ENCODE assay signal across 13 cellular contexts in genomic region chr15:74808073-74808839, GRCh38. TPM values are rescaled to one million over a fixed set of nuclear protein-coding genes. Genes with fewer than 3 reads are reported as not detected.
DNase-seq lines count a peak whose midpoint lies in the region; ATAC-seq, FAIRE-seq and TF ChIP-seq lines count a peak whose summit lies in the region.
"Had no signal": no experiment of that assay in that cellular context is flagged by ENCODE, and none has a peak within 500 bp of the region (broad histone marks: within the 10 kb centered on the region; RNA-seq: fewer than 3 reads in every experiment).

No MANE protein-coding gene starts in this region.

- peaks cover 0 to 16% (median 3%) of the 10 kb centered on the region in 3 donors for H3K36me3 Mint-ChIP-seq in CD8-positive, alpha-beta memory T cell
- peaks cover 0 to 10% (median 4%) of the 10 kb centered on the region in 5 donors for H3K36me3 Mint-ChIP-seq in naive thymus-derived CD4-positive, alpha-beta T cell

- H3K9me3 ChIP-seq in CD8-positive, alpha-beta memory T cell (ENCODE audit: low read length) = no peaks in the 10 kb centered on the region
- H3K9me3 ChIP-seq in naive thymus-derived CD4-positive, alpha-beta T cell (ENCODE audit: control insufficient read depth in 2 of 3, low read length in 3 of 3) = no peaks in the 10 kb centered on the region
- H3K9me3 ChIP-seq: ascending aorta had no signal

- intact Hi-C loops in naive thymus-derived CD4-positive, alpha-beta T cell (cut with micrococcal nuclease) = no loop called here

- CTCF ChIA-PET in CD8-positive, alpha-beta memory T cell (lab: Charles Lee) = interaction anchor here (1.6 to 8.9 kb wide), 5 partner anchors 9 to 174 kb away, joined by 5 to 86 read pairs (median 24); partner anchors contain the start of gene CSK
- CTCF ChIA-PET in naive thymus-derived CD4-positive, alpha-beta T cell (lab: Charles Lee) = interaction anchor here (0.9 to 26.1 kb wide), 5 partner anchors 9 to 94 kb away, joined by 3 to 1110 read pairs (median 4); partner anchors contain the start of gene CSK

- H3K27ac Mint-ChIP-seq in CD8-positive, alpha-beta memory T cell = peak overlapping the region; percentile 73 to 96 (median 84)
- H3K27ac Mint-ChIP-seq in naive thymus-derived CD4-positive, alpha-beta T cell = peak overlapping the region; percentile 30 to 94 (median 85)

- no peak overlapping the region for H3K27ac ChIP-seq in CD8-positive, alpha-beta memory T cell (ENCODE audit: low read depth, low read length)
- peak overlapping the region; percentile 37 for H3K27ac ChIP-seq in naive thymus-derived CD4-positive, alpha-beta T cell (ENCODE audit: low read depth, low read length)
- H3K27ac ChIP-seq: ascending aorta had no signal

- no peaks in the 10 kb centered on the region for H3K27me3 Mint-ChIP-seq in CD8-positive, alpha-beta memory T cell
- H3K27me3 Mint-ChIP-seq in naive thymus-derived CD4-positive, alpha-beta T cell = no peaks in the 10 kb centered on the region

- no peak overlapping the region for H3K4me3 ChIP-seq in CD8-positive, alpha-beta memory T cell (ENCODE audit: low read length)
- no peak overlapping the region for H3K4me3 ChIP-seq in bronchial epithelial cell (ENCODE audit: low read depth, low read length)
- no peak overlapping the region for H3K4me3 ChIP-seq in naive thymus-derived CD4-positive, alpha-beta T cell (ENCODE audit: low read length)
- H3K4me3 ChIP-seq: ascending aorta had no signal

- no peaks in the 10 kb centered on the region for H3K9me3 Mint-ChIP-seq in CD8-positive, alpha-beta memory T cell
- H3K9me3 Mint-ChIP-seq in naive thymus-derived CD4-positive, alpha-beta T cell = peaks cover 0 to 2% (median 0%) of the 10 kb centered on the region in 11 donors

- peaks cover 26 to 35% (median 34%) of the 10 kb centered on the region in 3 donors for H3K4me1 Mint-ChIP-seq in CD8-positive, alpha-beta memory T cell
- peaks cover 19 to 40% (median 36%) of the 10 kb centered on the region in 7 donors for H3K4me1 Mint-ChIP-seq in naive thymus-derived CD4-positive, alpha-beta T cell

- POLR2A ChIA-PET in CD8-positive, alpha-beta memory T cell (lab: Charles Lee) = interaction anchor here (1.0 to 1.2 kb wide), 2 partner anchors 9 to 28 kb away, joined by 3 to 5 read pairs; no protein-coding TSS in a partner anchor
- POLR2A ChIA-PET in naive thymus-derived CD4-positive, alpha-beta T cell (lab: Charles Lee) = interaction anchor here (0.6 to 28.9 kb wide), 3 partner anchors 13 to 29 kb away, joined by 3 to 1077 read pairs (median 5); partner anchors contain the start of gene CSK

- peaks cover 16% of the 10 kb centered on the region for H3K4me1 ChIP-seq in CD8-positive, alpha-beta memory T cell (ENCODE audit: insufficient read depth, low read length)
- H3K4me1 ChIP-seq in naive thymus-derived CD4-positive, alpha-beta T cell (ENCODE audit: control insufficient read depth in 2 of 2, insufficient read depth in 2 of 2, low read length in 2 of 2) = peaks cover 0 to 21% of the 10 kb centered on the region in 2 donors
- H3K4me1 ChIP-seq: ascending aorta had no signal

- no peak for ATAC-seq in naive thymus-derived CD4-positive, alpha-beta T cell
- no peak for ATAC-seq in GM19023 (IDR thresholded peaks at IDR 0.05; ENCODE audit: unreplicated experiment)
- no peak for ATAC-seq in HG03196 (IDR thresholded peaks at IDR 0.05; ENCODE audit: unreplicated experiment)

- peaks cover 3% of the 10 kb centered on the region for H3K36me3 ChIP-seq in CD8-positive, alpha-beta memory T cell (ENCODE audit: insufficient read depth, low read length)
- peaks cover 4% of the 10 kb centered on the region for H3K36me3 ChIP-seq in bronchial epithelial cell (ENCODE audit: control insufficient read depth, insufficient read depth, low read length)
- peaks cover 0 to 10% (median 0%) of the 10 kb centered on the region in 3 experiments for H3K36me3 ChIP-seq in naive thymus-derived CD4-positive, alpha-beta T cell (ENCODE audit: control insufficient read depth in 2 of 3, insufficient read depth in 3 of 3, low read length in 3 of 3)

- TF ChIP-seq RAD21 in Ishikawa (IDR thresholded peaks at IDR 0.05; ENCODE audit: low read depth) = no peak

- TF ChIP-seq CTCF in bronchial epithelial cell (IDR thresholded peaks at IDR 0.05; ENCODE audit: insufficient read depth, low read length, severe bottlenecking) = no peak

- no peak for DNase-seq in CD8-positive, alpha-beta memory T cell
- DNase-seq in bronchial epithelial cell (ENCODE audit: low read depth) (peak; percentile 61), NCI-H1417 treated with DMSO at 0.1 percent for 48 hours (lab: John Stamatoyannopoulos, UW) (no peak)
- DNase-seq in naive thymus-derived CD4-positive, alpha-beta T cell = no peak
- no peak for DNase-seq in stimulated activated CD4-positive, alpha-beta T cell treated with anti-CD3 and anti-CD28 coated beads, Interleukin-2, amount 100 ng/mL, for 48 hours
- DNase-seq: activated CD4-positive, alpha-beta T cell treated with anti-CD3 and anti-CD28 coated beads, Interleukin-2, amount 50 U/mL, for 1 hour; DMS153; NCI-H2227 treated with DMSO at 0.1 percent for 48 hours had no signal

- FAIRE-seq in bronchial epithelial cell (lab: Jason Lieb, UNC) = no peak

- TF ChIP-seq EP300 in Ishikawa (IDR thresholded peaks at IDR 0.05; ENCODE audit: borderline replicate concordance) = no peak

- H3K27me3 ChIP-seq in CD8-positive, alpha-beta memory T cell (ENCODE audit: insufficient read depth, low read length, poor library complexity, severe bottlenecking) = no peaks in the 10 kb centered on the region
- no peaks in the 10 kb centered on the region for H3K27me3 ChIP-seq in bronchial epithelial cell (ENCODE audit: control insufficient read depth, insufficient read depth, low read length)
- no peaks in the 10 kb centered on the region for H3K27me3 ChIP-seq in naive thymus-derived CD4-positive, alpha-beta T cell (ENCODE audit: control insufficient read depth in 2 of 2, insufficient read depth in 2 of 2, low read length in 2 of 2)
- H3K27me3 ChIP-seq: ascending aorta had no signal

- H3K4me3 Mint-ChIP-seq in CD8-positive, alpha-beta memory T cell = no peak overlapping the region
- peak overlapping the region in 2 of 10 donors; percentile 13 to 29 for H3K4me3 Mint-ChIP-seq in naive thymus-derived CD4-positive, alpha-beta T cell

TF ChIP-seq in Ishikawa, 13 proteins besides CTCF, POLR2A, EP300 and RAD21:
- TF ChIP-seq CEBPB (IDR thresholded peaks at IDR 0.05) (0 out of 2 replicates have a peak, but pooled peaks have one; percentile 25), YY1 (IDR thresholded peaks at IDR 0.05; ENCODE audit: low read depth) (no peak)

RNA-seq across cellular contexts. Expression of gene LMAN1L, which starts 4.4 kb away (rescaled TPM):
- under 1 TPM in 1 of 2 experiments, not detected in 1; 0.27 TPM for total RNA-seq in CD8-positive, alpha-beta memory T cell
- not detected for polyA plus RNA-seq in CD8-positive, alpha-beta memory T cell
- under 0.01 TPM in 1 of 2 replicates, not detected in the other for total RNA-seq in bronchial epithelial cell
- 1 to 10 TPM in 4 of 5 experiments, under 1 TPM in 1; 0.35 to 2.4 (median 1.3) TPM for total RNA-seq in naive thymus-derived CD4-positive, alpha-beta T cell
- polyA plus RNA-seq in naive thymus-derived CD4-positive, alpha-beta T cell = not detected
- total RNA-seq: ascending aorta had no signal
- polyA plus RNA-seq: neural cell had no signal

RNA-seq across cellular contexts. Expression of gene CPLX3, which starts 18.2 kb away (rescaled TPM):
- total RNA-seq in CD8-positive, alpha-beta memory T cell = not detected
- not detected for polyA plus RNA-seq in CD8-positive, alpha-beta memory T cell
- not detected in 2 replicates for total RNA-seq in bronchial epithelial cell
- total RNA-seq in naive thymus-derived CD4-positive, alpha-beta T cell = under 1 TPM in 2 of 5 experiments, not detected in 3; 0.27 to 0.60 TPM
- not detected for polyA plus RNA-seq in naive thymus-derived CD4-positive, alpha-beta T cell
- total RNA-seq: ascending aorta had no signal

RNA-seq across cellular contexts. Expression of gene CSK, which starts 26.4 kb away (rescaled TPM):
- 100 to 1,000 TPM; 288 to 294 TPM for total RNA-seq in CD8-positive, alpha-beta memory T cell
- 154 TPM for polyA plus RNA-seq in CD8-positive, alpha-beta memory T cell
- total RNA-seq in bronchial epithelial cell = 28.9 and 29.2 TPM in 2 replicates
- 100 to 1,000 TPM; 163 to 421 (median 228) TPM for total RNA-seq in naive thymus-derived CD4-positive, alpha-beta T cell
- 100 to 1,000 TPM in 1 of 2 donors, 10 to 100 TPM in 1; 67.7 to 144 TPM for polyA plus RNA-seq in naive thymus-derived CD4-positive, alpha-beta T cell

RNA-seq across cellular contexts. Expression of gene ULK3, which starts 34.7 kb away (rescaled TPM):
- total RNA-seq in CD8-positive, alpha-beta memory T cell = 10 to 100 TPM; 53.9 to 60.1 TPM
- polyA plus RNA-seq in CD8-positive, alpha-beta memory T cell = 43.1 TPM
- 17.4 and 23.6 TPM in 2 replicates for total RNA-seq in bronchial epithelial cell
- total RNA-seq in naive thymus-derived CD4-positive, alpha-beta T cell = 100 to 1,000 TPM in 1 of 5 experiments, 10 to 100 TPM in 4; 53.2 to 106 (median 59.2) TPM
- polyA plus RNA-seq in naive thymus-derived CD4-positive, alpha-beta T cell = 10 to 100 TPM; 15.4 to 32.8 TPM

RNA-seq across cellular contexts. Expression of gene CYP1A2, which starts 59.6 kb away (rescaled TPM):
- not detected for total RNA-seq in CD8-positive, alpha-beta memory T cell
- not detected for polyA plus RNA-seq in CD8-positive, alpha-beta memory T cell
- total RNA-seq in bronchial epithelial cell = not detected in 2 replicates
- not detected for total RNA-seq in naive thymus-derived CD4-positive, alpha-beta T cell
- polyA plus RNA-seq in naive thymus-derived CD4-positive, alpha-beta T cell = not detected
- total RNA-seq: ascending aorta had no signal
- polyA plus RNA-seq: neural cell had no signal
